In genomic region chr19:45450042-45450380, GRCh38 we compare ENCODE assay signal across 8 cellular contexts. TPM values are rescaled to one million over a fixed set of nuclear protein-coding genes. Genes with fewer than 3 reads are reported as not detected.
DNase-seq lines count a peak whose midpoint lies in the region; ATAC-seq and TF ChIP-seq lines count a peak whose summit lies in the region.

No MANE protein-coding gene starts in this region.

- H3K4me3 Mint-ChIP-seq in activated T-cell treated with anti-CD3 and anti-CD28 coated beads, Interleukin-2, amount 50 U/mL, for 4 hours: peak overlapping the region; percentile 94
- peak overlapping the region; percentile 87 for H3K4me3 Mint-ChIP-seq in stimulated activated effector memory CD8-positive, alpha-beta T cell treated with anti-CD3 and anti-CD28 coated beads, Interleukin-12 subunit alpha, Interleukin-12 subunit beta, amount 100 ng/mL, for 72 hours

- no peaks in the 10 kb centered on the region for H3K27me3 Mint-ChIP-seq in activated T-cell treated with anti-CD3 and anti-CD28 coated beads, Interleukin-2, amount 50 U/mL, for 4 hours (ENCODE audit: low read depth)

- H3K27ac ChIP-seq in WERI-Rb-1: peak overlapping the region; percentile 69; the same call in 1 of the 2 replicates
- H3K27ac ChIP-seq in caudate nucleus (ENCODE audit: low read depth, low read length): no peak overlapping the region

- peak overlapping the region; percentile 62 for H3K4me3 ChIP-seq in WERI-Rb-1 (ENCODE audit: low read depth, low read length)

- H3K27me3 ChIP-seq in WERI-Rb-1 (ENCODE audit: insufficient read depth, low read depth, severe bottlenecking): no peaks in the 10 kb centered on the region

- peak overlapping the region; percentile 99 for H3K27ac Mint-ChIP-seq in stimulated activated effector memory CD8-positive, alpha-beta T cell treated with anti-CD3 and anti-CD28 coated beads, Interleukin-12 subunit alpha, Interleukin-12 subunit beta, amount 100 ng/mL, for 72 hours

- intact Hi-C loops in left ventricle myocardium superior (cut with micrococcal nuclease): no loop called here

- H3K9me3 Mint-ChIP-seq in activated T-cell treated with anti-CD3 and anti-CD28 coated beads, Interleukin-2, amount 50 U/mL, for 4 hours: no peaks in the 10 kb centered on the region
- no peaks in the 10 kb centered on the region for H3K9me3 Mint-ChIP-seq in stimulated activated effector memory CD8-positive, alpha-beta T cell treated with anti-CD3 and anti-CD28 coated beads, Interleukin-12 subunit alpha, Interleukin-12 subunit beta, amount 100 ng/mL, for 72 hours

- H3K9me3 ChIP-seq in WERI-Rb-1 (ENCODE audit: severe bottlenecking): no peaks in the 10 kb centered on the region

- no peaks in the 10 kb centered on the region for H3K36me3 ChIP-seq in WERI-Rb-1

- no peaks in the 10 kb centered on the region for H3K36me3 Mint-ChIP-seq in activated T-cell treated with anti-CD3 and anti-CD28 coated beads, Interleukin-2, amount 50 U/mL, for 4 hours (ENCODE audit: insufficient read depth)
- peaks cover 39% of the 10 kb centered on the region for H3K36me3 Mint-ChIP-seq in stimulated activated effector memory CD8-positive, alpha-beta T cell treated with anti-CD3 and anti-CD28 coated beads, Interleukin-12 subunit alpha, Interleukin-12 subunit beta, amount 100 ng/mL, for 72 hours

- no peak for TF ChIP-seq CTCF in WERI-Rb-1 (IDR thresholded peaks at IDR 0.05; ENCODE audit: low read depth, low read length)

- peak; percentile 8 for ATAC-seq in activated T-cell treated with anti-CD3 and anti-CD28 coated beads, Interleukin-2, amount 50 U/mL, for 4 hours
- ATAC-seq in left ventricle myocardium superior: peak; percentile 1
- peak; percentile 35 for ATAC-seq in stimulated activated effector memory CD8-positive, alpha-beta T cell treated with anti-CD3 and anti-CD28 coated beads, Interleukin-12 subunit alpha, Interleukin-12 subunit beta, amount 100 ng/mL, for 72 hours

- H3K4me1 Mint-ChIP-seq in activated T-cell treated with anti-CD3 and anti-CD28 coated beads, Interleukin-2, amount 50 U/mL, for 4 hours (ENCODE audit: low read depth): peaks cover 55% of the 10 kb centered on the region
- peaks cover 71% of the 10 kb centered on the region for H3K4me1 Mint-ChIP-seq in stimulated activated effector memory CD8-positive, alpha-beta T cell treated with anti-CD3 and anti-CD28 coated beads, Interleukin-12 subunit alpha, Interleukin-12 subunit beta, amount 100 ng/mL, for 72 hours

- no peak for DNase-seq in activated T-cell treated with anti-CD3 and anti-CD28 coated beads, Interleukin-2, amount 50 U/mL, for 4 hours
- DNase-seq in activated T-cell treated with anti-CD3 and anti-CD28 coated beads for 4 hours (no peak), WERI-Rb-1 (no peak), left ventricle myocardium superior (no peak), dermis blood vessel endothelial cell (no peak), caudate nucleus (lab: John Stamatoyannopoulos, UW) (no peak)
- no peak for DNase-seq in stimulated activated effector memory CD8-positive, alpha-beta T cell treated with anti-CD3 and anti-CD28 coated beads, Interleukin-12 subunit alpha, Interleukin-12 subunit beta, amount 100 ng/mL, for 72 hours (ENCODE audit: low spot score in 2 of 2)
- no peak for DNase-seq in stimulated activated CD8-positive, alpha-beta memory T cell treated with anti-CD3 and anti-CD28 coated beads, Interleukin-4, amount 100 ng/mL, for 48 hours

RNA-seq across cellular contexts. Expression of gene FOSB, which starts 17.8 kb away (rescaled TPM):
- total RNA-seq in activated T-cell treated with anti-CD3 and anti-CD28 coated beads, Interleukin-2, amount 50 U/mL, for 4 hours: 10 to 100 TPM; 10.5 to 13.4 (median 13.2) TPM
- total RNA-seq in left ventricle myocardium superior (0.79 TPM), dermis blood vessel endothelial cell (0.65 and 23.8 TPM in 2 replicates)

RNA-seq across cellular contexts. Expression of gene ERCC1, which starts 26.3 kb away (rescaled TPM):
- 10 to 100 TPM; 68.0 to 86.2 (median 85.7) TPM for total RNA-seq in activated T-cell treated with anti-CD3 and anti-CD28 coated beads, Interleukin-2, amount 50 U/mL, for 4 hours
- total RNA-seq in left ventricle myocardium superior: 150 TPM
- 56.5 and 63.1 TPM in 2 replicates for total RNA-seq in dermis blood vessel endothelial cell

RNA-seq across cellular contexts. Expression of gene POLR1G, which starts 43.6 kb away (rescaled TPM):
- total RNA-seq in activated T-cell treated with anti-CD3 and anti-CD28 coated beads, Interleukin-2, amount 50 U/mL, for 4 hours: 10 to 100 TPM; 45.2 to 57.3 (median 49.1) TPM
- total RNA-seq in left ventricle myocardium superior: 7.0 TPM
- total RNA-seq in dermis blood vessel endothelial cell: 9.5 and 15.2 TPM in 2 replicates

RNA-seq across cellular contexts. Expression of gene PPP1R13L, which starts 45.1 kb away (rescaled TPM):
- 1 to 10 TPM; 1.6 to 6.8 (median 4.1) TPM for total RNA-seq in activated T-cell treated with anti-CD3 and anti-CD28 coated beads, Interleukin-2, amount 50 U/mL, for 4 hours
- 222 TPM for total RNA-seq in left ventricle myocardium superior
- 10.9 and 21.0 TPM in 2 replicates for total RNA-seq in dermis blood vessel endothelial cell

RNA-seq across cellular contexts. Expression of gene RTN2, which starts 46.8 kb away (rescaled TPM):
- total RNA-seq in activated T-cell treated with anti-CD3 and anti-CD28 coated beads, Interleukin-2, amount 50 U/mL, for 4 hours: 1 to 10 TPM in 2 of 3 donors, under 1 TPM in 1; 0.83 to 1.5 (median 1.5) TPM
- total RNA-seq in left ventricle myocardium superior: 29.8 TPM
- total RNA-seq in dermis blood vessel endothelial cell: 9.0 and 10.2 TPM in 2 replicates
